ENCODE assay signal across 3 cellular contexts in the genomic region with DNA sequence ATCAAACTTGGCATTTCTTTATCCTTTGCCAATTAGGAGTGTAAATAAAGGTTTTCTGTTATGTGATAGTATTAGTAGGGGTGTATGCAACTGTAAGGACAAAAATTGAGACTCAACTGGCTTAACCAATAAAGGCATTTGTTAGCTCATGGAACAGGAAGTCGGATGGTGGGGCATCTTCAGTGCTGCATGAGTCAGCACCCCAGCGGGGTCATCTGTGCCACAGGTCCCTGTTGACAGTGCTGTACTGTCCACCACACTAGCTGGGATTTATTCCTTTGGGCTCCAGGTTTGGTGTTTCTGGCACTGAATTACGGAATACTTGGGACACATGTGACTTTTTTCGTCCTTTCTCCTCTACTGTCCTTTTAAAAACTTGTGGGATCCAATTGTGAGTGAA.
TF ChIP-seq lines count a peak whose summit lies in the region.

No MANE protein-coding gene starts in this region.

TF ChIP-seq in GM23338, 12 proteins besides CTCF, POLR2A, EP300 and RAD21:
- TF ChIP-seq JUNB (IDR thresholded peaks at IDR 0.05; ENCODE audit: unreplicated experiment) (no peak), ZNF331 (CRISPR knock-in tag; IDR thresholded peaks at IDR 0.05; ENCODE audit: low read depth) (no peak), EZH2 (IDR thresholded peaks at IDR 0.05; ENCODE audit: low read depth, unreplicated experiment) (no peak), EZH2phosphoT487 (IDR thresholded peaks at IDR 0.05; ENCODE audit: unreplicated experiment) (no peak)

TF ChIP-seq in SK-N-SH, 30 proteins besides CTCF, POLR2A, EP300 and RAD21:
- TF ChIP-seq GABPA (IDR thresholded peaks at IDR 0.05; ENCODE audit: low read depth) (no peak), FOXJ3 (CRISPR knock-in tag; IDR thresholded peaks at IDR 0.05) (no peak), FOSL2 (IDR thresholded peaks at IDR 0.05; ENCODE audit: borderline replicate concordance, low read depth) (no peak; the same call in 1 of the 2 replicates), TCF12 (IDR thresholded peaks at IDR 0.05) (no peak)

TF ChIP-seq in HEK293T, 16 proteins besides CTCF, POLR2A, EP300 and RAD21 (continued from another document):
- TF ChIP-seq L3MBTL2 (conservative IDR thresholded peaks at IDR 0.05) (no peak), LEF1 (IDR thresholded peaks at IDR 0.05; ENCODE audit: borderline replicate concordance) (no peak), CTBP1 (IDR thresholded peaks at IDR 0.05; ENCODE audit: borderline replicate concordance) (no peak), NFRKB (IDR thresholded peaks at IDR 0.05) (no peak)
